8 cellular contexts compared by ENCODE assay signal in genomic region chr1:203638914-203639313, GRCh38. TPM values are rescaled to one million over a fixed set of nuclear protein-coding genes. Genes with fewer than 3 reads are reported as not detected.
A peak's percentile ranks its signal among the peaks of the same experiment; 100 is the strongest.
DNase-seq lines count a peak whose midpoint lies in the region; ATAC-seq and TF ChIP-seq lines count a peak whose summit lies in the region.

No MANE protein-coding gene starts in this region.

- TF ChIP-seq EP300 in esophagus muscularis mucosa (IDR thresholded peaks at IDR 0.05): no peak

- peak in 2 of 4 donors; percentile 38 to 42 for ATAC-seq in psoas muscle

- TF ChIP-seq CTCF in esophagus muscularis mucosa (IDR thresholded peaks at IDR 0.05) (peak in 2 of 3 experiments; percentile 12 to 20), psoas muscle (IDR thresholded peaks at IDR 0.05) (no peak)

- H3K27me3 ChIP-seq in H7 (ENCODE audit: control insufficient read depth, insufficient read depth, low read length) (no peaks in the 10 kb centered on the region), esophagus muscularis mucosa (no peaks in the 10 kb centered on the region), psoas muscle (ENCODE audit: insufficient read depth in 3 of 3, low read length in 2 of 3) (no peaks in the 10 kb centered on the region)

- no peak overlapping the region for H3K4me3 ChIP-seq in H7 (ENCODE audit: insufficient read depth, low read depth, low read length)
- no peak overlapping the region for H3K4me3 ChIP-seq in esophagus muscularis mucosa
- H3K4me3 ChIP-seq in psoas muscle: peak overlapping the region; percentile 5

- H3K4me1 ChIP-seq in esophagus muscularis mucosa (peaks cover 84 to 100% (median 97%) of the 10 kb centered on the region in 4 donors), psoas muscle (peaks cover 27% of the 10 kb centered on the region)

- TF ChIP-seq POLR2A in esophagus muscularis mucosa (IDR thresholded peaks at IDR 0.05; ENCODE audit: low read depth): no peak

- intact Hi-C loops in esophagus muscularis mucosa (cut with DNase I) (no loop called here), psoas muscle (cut with DNase I) (no loop called here)

- H3K36me3 ChIP-seq in H7 (replicated peaks; ENCODE audit: control insufficient read depth, insufficient read depth, low read length): no peaks in the 10 kb centered on the region
- peaks cover 0 to 35% (median 11%) of the 10 kb centered on the region in 4 donors for H3K36me3 ChIP-seq in esophagus muscularis mucosa
- peaks cover 0 to 6% of the 10 kb centered on the region in 2 donors for H3K36me3 ChIP-seq in psoas muscle (ENCODE audit: insufficient read depth in 1 of 2, low read depth in 1 of 2)

- no peaks in the 10 kb centered on the region for H3K9me3 ChIP-seq in esophagus muscularis mucosa
- no peaks in the 10 kb centered on the region for H3K9me3 ChIP-seq in psoas muscle

- H3K27ac ChIP-seq in esophagus muscularis mucosa (replicated peaks in 1 of 4): peak overlapping the region; percentile 83 to 95 (median 92)
- H3K27ac ChIP-seq in psoas muscle: no peak overlapping the region

- DNase-seq in H7 (peak; percentile 43), NOMO-1 treated with dmso at 0.1 percent for 144 hours (lab: John Stamatoyannopoulos, UW; ENCODE audit: unreplicated experiment) (peak; percentile 73), esophagus muscularis mucosa (ENCODE audit: extremely low spot score) (no peak), psoas muscle (no peak), NCI-H2227 treated with DMSO at 0.1 percent for 48 hours (lab: John Stamatoyannopoulos, UW) (no peak), COR-L47 (lab: John Stamatoyannopoulos, UW) (no peak), NCI-H510A treated with DMSO at 0.1 percent for 48 hours (lab: John Stamatoyannopoulos, UW) (no peak), GM19240 (ENCODE audit: insufficient read length, low spot score) (no peak)

- WGBS in esophagus muscularis mucosa: 25% methylated on average over 6 of the region's 6 CpGs
- WGBS in psoas muscle, 3 donors: 58 to 63% (median 58%) methylated on average over 6 of the region's 6 CpGs

RNA-seq across cellular contexts. Expression of gene ATP2B4, which starts 12.3 kb away (rescaled TPM):
- 26.5 and 32.1 TPM in 2 replicates for total RNA-seq in H7 (2014; rRNA removed; shearing (Covaris generic))
- 100 to 1,000 TPM; 177 to 395 (median 260) TPM for total RNA-seq in esophagus muscularis mucosa
- total RNA-seq in psoas muscle: 10 to 100 TPM; 18.6 to 29.6 (median 27.9) TPM
- polyA plus RNA-seq in psoas muscle: 10 to 100 TPM; 12.2 to 26.6 (median 15.6) TPM

Comparison
In these comparisons a context has a peak if more than half of its experiments do, and no peak if none do; other contexts are left out.
1. DNase-seq: peak in H7 (single experiment) and NOMO-1 treated with dmso at 0.1 percent for 144 hours (single experiment); none in esophagus muscularis mucosa (single experiment), psoas muscle (0 of 2), NCI-H2227 treated with DMSO at 0.1 percent for 48 hours (single experiment), COR-L47 (single experiment), NCI-H510A treated with DMSO at 0.1 percent for 48 hours (single experiment) and GM19240 (single experiment).